In the genomic region with DNA sequence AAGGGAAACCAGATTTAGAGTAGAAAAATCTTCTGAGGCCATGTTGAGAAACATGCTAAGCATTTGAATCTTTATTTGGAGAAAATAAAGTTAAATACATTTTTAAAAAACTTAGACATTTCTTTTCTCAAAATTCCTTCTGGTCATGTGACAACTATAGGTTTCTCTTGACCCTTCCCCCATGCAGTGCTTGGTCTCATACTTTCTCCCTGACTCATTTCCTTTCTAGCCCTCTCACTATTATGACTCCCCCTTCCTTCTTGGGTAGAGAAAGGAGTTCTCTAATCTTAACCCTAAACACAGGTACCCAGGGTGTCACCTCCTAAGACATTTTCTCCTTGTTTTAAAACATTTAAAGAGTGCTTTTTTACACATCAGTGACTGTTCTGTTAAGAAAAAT, we compare ENCODE assay signal across 11 cellular contexts.
DNase-seq lines count a peak whose midpoint lies in the region; ATAC-seq, FAIRE-seq and TF ChIP-seq lines count a peak whose summit lies in the region.
"Had no signal": no experiment of that assay in that cellular context is flagged by ENCODE, and none has a peak within 500 bp of the region (broad histone marks: within the 10 kb centered on the region; RNA-seq: fewer than 3 reads in every experiment).

No MANE protein-coding gene starts in this region.

- H3K36me3 Mint-ChIP-seq in H9 (ENCODE audit: insufficient read depth in 1 of 3, low read depth in 3 of 3) = no peaks in the 10 kb centered on the region
- no peaks in the 10 kb centered on the region for H3K36me3 Mint-ChIP-seq in activated CD4-positive, alpha-beta T cell treated with anti-CD3 and anti-CD28 coated beads, Interleukin-2, amount 10 ng/mL, durations not matched to agents 7 days and 5 days (ENCODE audit: low read depth)
- H3K36me3 Mint-ChIP-seq: activated naive CD4-positive, alpha-beta T cell treated with anti-CD3 and anti-CD28 coated beads, Interleukin-2, amount 10 ng/mL, durations not matched to agents 7 days and 5 days; natural killer cell treated with Interleukin-12 subunit alpha and Interleukin-12 subunit beta and Interleukin-15 and Interleukin-18, amount 100 ng/mL, for 72 hours had no signal

- no peaks in the 10 kb centered on the region for H3K4me1 ChIP-seq in H9 (ENCODE audit: insufficient read depth, low read length)

- no peak overlapping the region for H3K27ac ChIP-seq in H9 (ENCODE audit: insufficient read length, low read depth, low read length)
- peak overlapping the region; percentile 13 for H3K27ac ChIP-seq in epithelial cell of prostate

- H4K20me1 ChIP-seq in H9 (ENCODE audit: control insufficient read depth, insufficient read depth, insufficient read length) = no peaks in the 10 kb centered on the region

- no peaks in the 10 kb centered on the region for H3K23me2 ChIP-seq in H9 (ENCODE audit: insufficient read length, low read depth, low read length, poor library complexity, severe bottlenecking)

- no peak for TF ChIP-seq CTCF in H9 (conservative IDR thresholded peaks at IDR 0.05)

- H3K4ac ChIP-seq in H9 (ENCODE audit: low read depth, low read length) = no peak overlapping the region

- no peak overlapping the region for H4K91ac ChIP-seq in H9 (ENCODE audit: insufficient read length, low read depth, low read length)

- H3K4me1 Mint-ChIP-seq in H9 = peaks cover 14 to 22% of the 10 kb centered on the region in 2 experiments
- H3K4me1 Mint-ChIP-seq in activated CD4-positive, alpha-beta T cell treated with anti-CD3 and anti-CD28 coated beads, Interleukin-2, amount 10 ng/mL, durations not matched to agents 7 days and 5 days = no peaks in the 10 kb centered on the region
- H3K4me1 Mint-ChIP-seq: activated naive CD4-positive, alpha-beta T cell treated with anti-CD3 and anti-CD28 coated beads, Interleukin-2, amount 10 ng/mL, durations not matched to agents 7 days and 5 days had no signal

- H3K56ac ChIP-seq in H9 (ENCODE audit: insufficient read length, low read depth, low read length) = no peak overlapping the region

- H2BK12ac ChIP-seq in H9 (ENCODE audit: insufficient read length, low read depth, low read length) = no peak overlapping the region

- no peaks in the 10 kb centered on the region for H3K27me3 ChIP-seq in H9 (ENCODE audit: insufficient read depth, low read length)

- no peak overlapping the region for H4K8ac ChIP-seq in H9 (replicated peaks; ENCODE audit: insufficient read length, low read depth, low read length)

- H3K4me2 ChIP-seq in H9 (ENCODE audit: insufficient read depth, insufficient read length, low read length) = no peak overlapping the region
- H3K4me2 ChIP-seq: smooth muscle cell had no signal

- no peaks in the 10 kb centered on the region for H3K79me1 ChIP-seq in H9 (ENCODE audit: insufficient read depth, low read depth, low read length, poor library complexity, severe bottlenecking)

- H3K18ac ChIP-seq in H9 (ENCODE audit: insufficient read length, low read depth, low read length) = no peak overlapping the region

- no peak overlapping the region for H2AK5ac ChIP-seq in H9 (ENCODE audit: insufficient read length, low read length)

- no peak overlapping the region for H3K9ac ChIP-seq in H9 (ENCODE audit: extremely low read depth, insufficient read length, low read length)

- no peak overlapping the region for H3T11ph ChIP-seq in H9 (ENCODE audit: low read length)

- H2BK20ac ChIP-seq in H9 (ENCODE audit: low read depth, low read length, poor library complexity, severe bottlenecking) = no peak overlapping the region

- no peaks in the 10 kb centered on the region for H3K27me3 Mint-ChIP-seq in H9 (ENCODE audit: low read depth)
- peaks cover 3% of the 10 kb centered on the region for H3K27me3 Mint-ChIP-seq in activated CD4-positive, alpha-beta T cell treated with anti-CD3 and anti-CD28 coated beads, Interleukin-2, amount 10 ng/mL, durations not matched to agents 7 days and 5 days
- H3K27me3 Mint-ChIP-seq: activated naive CD4-positive, alpha-beta T cell treated with anti-CD3 and anti-CD28 coated beads, Interleukin-2, amount 10 ng/mL, durations not matched to agents 7 days and 5 days; natural killer cell treated with Interleukin-12 subunit alpha and Interleukin-12 subunit beta and Interleukin-15 and Interleukin-18, amount 100 ng/mL, for 72 hours had no signal

- H3K27ac Mint-ChIP-seq in H9 = peak overlapping the region in 2 of 3 experiments; percentile 3 to 74; a peak in 2 of 7 replicates
- H3K27ac Mint-ChIP-seq in activated CD4-positive, alpha-beta T cell treated with anti-CD3 and anti-CD28 coated beads, Interleukin-2, amount 10 ng/mL, durations not matched to agents 7 days and 5 days = no peak overlapping the region
- H3K27ac Mint-ChIP-seq: activated naive CD4-positive, alpha-beta T cell treated with anti-CD3 and anti-CD28 coated beads, Interleukin-2, amount 10 ng/mL, durations not matched to agents 7 days and 5 days; natural killer cell treated with Interleukin-12 subunit alpha and Interleukin-12 subunit beta and Interleukin-15 and Interleukin-18, amount 100 ng/mL, for 72 hours had no signal

- no peak overlapping the region for H2AFZ ChIP-seq in H9 (ENCODE audit: low read length)

- H2BK120ac ChIP-seq in H9 (ENCODE audit: low read depth, low read length, poor library complexity, severe bottlenecking) = no peak overlapping the region

- H3K9me3 ChIP-seq in H9 (ENCODE audit: control insufficient read depth, low read depth, low read length) = no peaks in the 10 kb centered on the region

- FAIRE-seq in RCC 7860 (lab: Jason Lieb, UNC) = peak; percentile 89

- no peak overlapping the region for H3K23ac ChIP-seq in H9 (ENCODE audit: insufficient read length, low read depth, low read length)

- no peak overlapping the region for H4K5ac ChIP-seq in H9 (ENCODE audit: insufficient read length, low read depth, low read length)

- no peaks in the 10 kb centered on the region for H3K79me2 ChIP-seq in H9 (ENCODE audit: insufficient read depth, low read length)

- H2BK15ac ChIP-seq in H9 (ENCODE audit: low read depth, low read length) = no peak overlapping the region

- no peak overlapping the region; a peak in 1 of 5 replicates for H3K4me3 Mint-ChIP-seq in H9
- no peak overlapping the region for H3K4me3 Mint-ChIP-seq in activated CD4-positive, alpha-beta T cell treated with anti-CD3 and anti-CD28 coated beads, Interleukin-2, amount 10 ng/mL, durations not matched to agents 7 days and 5 days
- H3K4me3 Mint-ChIP-seq: activated naive CD4-positive, alpha-beta T cell treated with anti-CD3 and anti-CD28 coated beads, Interleukin-2, amount 10 ng/mL, durations not matched to agents 7 days and 5 days; natural killer cell treated with Interleukin-12 subunit alpha and Interleukin-12 subunit beta and Interleukin-15 and Interleukin-18, amount 100 ng/mL, for 72 hours had no signal

- POLR2A ChIA-PET in activated CD4-positive, alpha-beta T cell treated with anti-CD3 and anti-CD28 coated beads, Interleukin-2, amount 10 ng/mL, durations not matched to agents 7 days and 5 days (lab: Charles Lee) = no interaction called here

- no peaks in the 10 kb centered on the region for H3K9me3 Mint-ChIP-seq in H9
- H3K9me3 Mint-ChIP-seq in activated CD4-positive, alpha-beta T cell treated with anti-CD3 and anti-CD28 coated beads, Interleukin-2, amount 10 ng/mL, durations not matched to agents 7 days and 5 days = no peaks in the 10 kb centered on the region
- H3K9me3 Mint-ChIP-seq: activated naive CD4-positive, alpha-beta T cell treated with anti-CD3 and anti-CD28 coated beads, Interleukin-2, amount 10 ng/mL, durations not matched to agents 7 days and 5 days had no signal

- CTCF ChIA-PET in activated CD4-positive, alpha-beta T cell treated with anti-CD3 and anti-CD28 coated beads, Interleukin-2, amount 10 ng/mL, durations not matched to agents 7 days and 5 days (lab: Charles Lee) = no interaction called here

- H3K14ac ChIP-seq in H9 (ENCODE audit: insufficient read depth, low read length) = no peak overlapping the region

- H2BK5ac ChIP-seq in H9 (ENCODE audit: insufficient read length, low read length) = no peak overlapping the region

- peak; percentile 27 for DNase-seq in H9
- peak; percentile 80 for DNase-seq in RCC 7860 (ENCODE audit: low spot score)
- no peak for DNase-seq in epithelial cell of prostate (ENCODE audit: low read depth, low spot score)
- peak; percentile 64 for DNase-seq in renal cortical epithelial cell (ENCODE audit: low read depth)
- DNase-seq in activated CD4-positive, alpha-beta T cell treated with anti-CD3 and anti-CD28 coated beads, Interleukin-2, amount 10 ng/mL, durations not matched to agents 7 days and 5 days = no peak
- no peak for DNase-seq in NCI-H526 treated with DMSO at 0.1 percent for 48 hours (lab: John Stamatoyannopoulos, UW)
- DNase-seq: activated CD4-positive, alpha-beta T cell treated with anti-CD3 and anti-CD28 coated beads, Interleukin-2, amount 50 U/mL, for 4 hours; activated naive CD4-positive, alpha-beta T cell treated with anti-CD3 and anti-CD28 coated beads, Interleukin-2, amount 10 ng/mL, durations not matched to agents 7 days and 5 days had no signal

- no peak for ATAC-seq in HG02763 (IDR thresholded peaks at IDR 0.05; ENCODE audit: unreplicated experiment)
- ATAC-seq: natural killer cell treated with Interleukin-12 subunit alpha and Interleukin-12 subunit beta and Interleukin-15 and Interleukin-18, amount 100 ng/mL, for 72 hours had no signal

Comparison
In these comparisons a context has a peak if more than half of its experiments do, and no peak if none do; other contexts are left out.
1. DNase-seq: peak in H9 (single experiment), RCC 7860 (single experiment) and renal cortical epithelial cell (single experiment); none in epithelial cell of prostate (single experiment), activated CD4-positive, alpha-beta T cell treated with anti-CD3 and anti-CD28 coated beads, Interleukin-2, amount 10 ng/mL, durations not matched to agents 7 days and 5 days (single experiment) and NCI-H526 treated with DMSO at 0.1 percent for 48 hours (single experiment).